ENCODE assay signal across 16 cellular contexts in genomic region chr2:129752686-129753085, GRCh38.
DNase-seq lines count a peak whose midpoint lies in the region; ATAC-seq and TF ChIP-seq lines count a peak whose summit lies in the region.
"Had no signal": no experiment of that assay in that cellular context is flagged by ENCODE, and none has a peak within 500 bp of the region (broad histone marks: within the 10 kb centered on the region; RNA-seq: fewer than 3 reads in every experiment).

No MANE protein-coding gene starts in this region.

- ATAC-seq in right cardiac atrium = no peak
- ATAC-seq in GM21360 (IDR thresholded peaks at IDR 0.05; ENCODE audit: unreplicated experiment) = no peak
- ATAC-seq: A549 had no signal

- H3K4me3 ChIP-seq in right cardiac atrium (ENCODE audit: low read length) = no peak overlapping the region
- H3K4me3 ChIP-seq: A549 had no signal

- intact Hi-C loops in cardiac septum (cut with DNase I) = no loop called here
- intact Hi-C loops in right cardiac atrium (cut with DNase I) = no loop called here

- DNase-seq in cardiac septum (ENCODE audit: low spot score) (peak; percentile 44), right cardiac atrium (no peak), mesothelial cell of epicardium (ENCODE audit: low spot score in 2 of 2, unreplicated experiment in 2 of 2) (no peak), osteocyte (ENCODE audit: extremely low spot score, unreplicated experiment) (peak; percentile 73), cerebellum (ENCODE audit: low spot score) (no peak), NCI-H1694 treated with DMSO at 0.1 percent for 48 hours (lab: John Stamatoyannopoulos, UW) (no peak)
- DNase-seq: AML-193; Calu3; CD4-positive, alpha-beta memory T cell; DMS79 treated with DMSO at 0.1 percent for 48 hours; GF-D8 had no signal

- H3K4me1 Mint-ChIP-seq in mesothelial cell of epicardium (peaks cover 40% of the 10 kb centered on the region), osteocyte (ENCODE audit: unreplicated experiment) (no peaks in the 10 kb centered on the region)
- H3K4me1 Mint-ChIP-seq: CD4-positive, alpha-beta memory T cell had no signal

- WGBS in right cardiac atrium = 88% methylated on average over 10 of the region's 10 CpGs

- H3K27ac Mint-ChIP-seq in mesothelial cell of epicardium (peak overlapping the region; percentile 54), osteocyte (ENCODE audit: unreplicated experiment) (no peak overlapping the region)
- H3K27ac Mint-ChIP-seq: CD4-positive, alpha-beta memory T cell had no signal

- peaks cover 21% of the 10 kb centered on the region for H3K9me3 Mint-ChIP-seq in mesothelial cell of epicardium
- peaks cover 36% of the 10 kb centered on the region for H3K9me3 Mint-ChIP-seq in osteocyte (ENCODE audit: unreplicated experiment)

- H3K9me3 ChIP-seq in right cardiac atrium (ENCODE audit: control insufficient read depth, low read length) = no peaks in the 10 kb centered on the region
- H3K9me3 ChIP-seq: A549 had no signal

- H3K27me3 Mint-ChIP-seq in mesothelial cell of epicardium (ENCODE audit: low read depth) (no peaks in the 10 kb centered on the region), osteocyte (ENCODE audit: unreplicated experiment) (no peaks in the 10 kb centered on the region)

- H3K36me3 Mint-ChIP-seq in mesothelial cell of epicardium (peaks cover 17% of the 10 kb centered on the region), osteocyte (ENCODE audit: unreplicated experiment) (no peaks in the 10 kb centered on the region)
- H3K36me3 Mint-ChIP-seq: CD4-positive, alpha-beta memory T cell had no signal

- no peak overlapping the region for H3K4me3 Mint-ChIP-seq in mesothelial cell of epicardium
- no peak overlapping the region for H3K4me3 Mint-ChIP-seq in osteocyte (ENCODE audit: unreplicated experiment)
- H3K4me3 Mint-ChIP-seq: CD4-positive, alpha-beta memory T cell; H9 had no signal

- no peak overlapping the region for H3K27ac ChIP-seq in right cardiac atrium (ENCODE audit: low read length)
- H3K27ac ChIP-seq: 22Rv1, A549, C4-2B had no signal

- H3K4me1 ChIP-seq in right cardiac atrium (ENCODE audit: control insufficient read depth, insufficient read depth, low read length) = no peaks in the 10 kb centered on the region
- H3K4me1 ChIP-seq: A549 had no signal

- TF ChIP-seq CTCF in mesothelial cell of epicardium (IDR thresholded peaks at IDR 0.05; ENCODE audit: unreplicated experiment) = no peak
- no peak for TF ChIP-seq CTCF in osteocyte (IDR thresholded peaks at IDR 0.05)

- H3K27me3 ChIP-seq in right cardiac atrium (ENCODE audit: control insufficient read depth, insufficient read depth) = no peaks in the 10 kb centered on the region

Comparison
In these comparisons a context has a peak if more than half of its experiments do, and no peak if none do; other contexts are left out.
1. DNase-seq: peak in cardiac septum (single experiment) and osteocyte (single experiment); none in right cardiac atrium (0 of 3), mesothelial cell of epicardium (0 of 2), cerebellum (single experiment) and NCI-H1694 treated with DMSO at 0.1 percent for 48 hours (single experiment).